ENCODE assay signal across 8 cellular contexts in the genomic region with DNA sequence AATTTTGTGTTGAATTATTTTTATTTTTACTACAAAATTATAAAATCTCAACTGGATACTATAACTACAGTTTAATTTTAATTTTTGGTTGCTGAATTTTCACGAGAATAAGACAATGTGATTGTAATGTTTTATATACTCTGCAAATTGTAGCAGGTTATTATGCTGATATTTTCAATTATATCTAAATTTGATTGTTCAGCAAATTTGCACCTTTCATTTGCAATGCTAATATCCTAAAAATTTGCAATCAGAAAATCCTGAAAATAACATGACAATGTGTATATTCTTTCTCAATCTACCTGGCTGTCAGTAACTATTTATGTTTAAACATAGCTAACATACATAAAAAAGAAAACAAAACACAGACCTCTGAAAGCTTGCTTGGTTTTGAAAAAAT.
"Had no signal": no experiment of that assay in that cellular context is flagged by ENCODE, and none has a peak within 500 bp of the region (broad histone marks: within the 10 kb centered on the region; RNA-seq: fewer than 3 reads in every experiment).

No MANE protein-coding gene starts in this region.

- H3K4me2 ChIP-seq: GM23338, KMS-11 had no signal

- H3K27ac ChIP-seq: KMS-11 had no signal

- DNase-seq: H9, HCEC 1CT, KBM-7 had no signal

- H2AFZ ChIP-seq: GM23338 had no signal

- FAIRE-seq: H1, H54, HTR-8/SVneo had no signal

- H3K9ac ChIP-seq: KMS-11 had no signal

- H3K4me3 ChIP-seq: GM23338 had no signal

- ATAC-seq: GM23338 had no signal
